Comparison of ENCODE assay signal across 36 cellular contexts in the genomic region with DNA sequence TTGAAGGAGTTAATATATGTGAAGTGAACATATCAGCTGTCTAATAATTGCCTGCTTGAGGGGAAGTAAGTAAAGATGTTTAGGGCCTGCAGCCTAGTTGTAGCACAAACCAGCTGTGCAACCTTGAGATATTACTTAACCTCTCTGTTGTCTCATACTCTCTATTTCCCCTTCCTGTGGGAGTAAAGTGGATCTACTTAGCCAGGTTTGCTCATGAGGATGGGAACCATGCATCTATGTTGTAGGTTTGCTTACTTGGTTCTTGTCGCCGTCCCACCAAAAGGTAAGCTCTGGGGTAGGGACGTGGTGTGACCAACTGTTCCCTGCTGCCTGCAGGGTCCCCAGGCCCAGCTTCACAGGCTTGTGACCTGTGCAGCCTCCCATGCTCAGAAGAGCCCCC.
"Had no signal": no experiment of that assay in that cellular context is flagged by ENCODE, and none has a peak within 500 bp of the region (broad histone marks: within the 10 kb centered on the region; RNA-seq: fewer than 3 reads in every experiment).

No MANE protein-coding gene starts in this region.

- H3K27ac ChIP-seq: adrenal gland, body of pancreas, brain microvascular endothelial cell, breast epithelium, VCaP had no signal

- ATAC-seq: activated CD8-positive, alpha-beta T cell treated with anti-CD3 and anti-CD28 coated beads for 36 hours; activated naive CD4-positive, alpha-beta T cell treated with anti-CD3 and anti-CD28 coated beads, Interleukin-2, amount 50 U/mL, for 72 hours; activated T-cell treated with anti-CD3 and anti-CD28 coated beads, Interleukin-2, amount 50 U/mL, for 4 hours; activated T-cell treated with anti-CD3 and anti-CD28 coated beads, Interleukin-2, amount 50 U/mL, for 72 hours; activated T-helper 17 cell treated with anti-CD3 and anti-CD28 coated beads, Interleukin-2, amount 50 U/mL, for 72 hours; body of pancreas had no signal

- H3K27me3 ChIP-seq: adrenal gland, body of pancreas, brain microvascular endothelial cell had no signal

- H3K4me1 Mint-ChIP-seq: activated B cell treated with CpG ODN at 0.5 μM for 24 hours; activated CD4-positive, alpha-beta T cell treated with anti-CD3 and anti-CD28 coated beads, Interleukin-2, amount 10 ng/mL, durations not matched to agents 24 days and 14 days; activated naive CD8-positive, alpha-beta T cell treated with anti-CD3 and anti-CD28 coated beads for 36 hours; activated T-helper 17 cell treated with anti-CD3 and anti-CD28 coated beads, Interleukin-2, amount 50 U/mL, for 72 hours had no signal

- H3K36me3 Mint-ChIP-seq: activated CD4-positive, alpha-beta memory T cell treated with anti-CD3 and anti-CD28 coated beads for 36 hours; activated naive CD4-positive, alpha-beta T cell treated with anti-CD3 and anti-CD28 coated beads, Interleukin-2, amount 50 U/mL, for 72 hours; activated naive CD8-positive, alpha-beta T cell treated with anti-CD3 and anti-CD28 coated beads for 36 hours had no signal

- DNase-seq: activated B cell treated with CpG ODN at 0.5 μM for 24 hours; activated CD4-positive, alpha-beta memory T cell treated with anti-CD3 and anti-CD28 coated beads for 36 hours; activated CD4-positive, alpha-beta T cell treated with anti-CD3 and anti-CD28 coated beads for 4 hours; activated CD4-positive, alpha-beta T cell treated with anti-CD3 and anti-CD28 coated beads, Interleukin-2, amount 10 ng/mL, durations not matched to agents 24 days and 14 days; activated CD4-positive, alpha-beta T cell treated with anti-CD3 and anti-CD28 coated beads, Interleukin-2, amount 50 U/mL, for 1 hour; activated CD4-positive, alpha-beta T cell treated with anti-CD3 and anti-CD28 coated beads, Interleukin-2, amount 50 U/mL, for 4 hours; activated CD4-positive, CD25-positive, alpha-beta regulatory T cell treated with anti-CD3 and anti-CD28 coated beads, Interleukin-2, amount 50 U/mL, for 72 hours; activated CD8-positive, alpha-beta memory T cell treated with anti-CD3 and anti-CD28 coated beads, Interleukin-2, amount 50 U/mL, for 4 hours; activated CD8-positive, alpha-beta T cell treated with anti-CD3 and anti-CD28 coated beads for 36 hours; activated effector memory CD4-positive, alpha-beta T cell treated with anti-CD3 and anti-CD28 coated beads, Interleukin-2, amount 50 U/mL, for 16 hours; activated gamma-delta T cell treated with Interleukin-2 at 50 U/mL for 16 hours; activated naive CD4-positive, alpha-beta T cell; activated naive CD4-positive, alpha-beta T cell treated with anti-CD3 and anti-CD28 coated beads for 36 hours; activated naive CD4-positive, alpha-beta T cell treated with anti-CD3 and anti-CD28 coated beads, Interleukin-2, amount 50 U/mL, for 16 hours; activated naive CD8-positive, alpha-beta T cell treated with anti-CD3 and anti-CD28 coated beads for 36 hours; activated T-cell treated with anti-CD3 and anti-CD28 coated beads for 4 hours; activated T-cell treated with anti-CD3 and anti-CD28 coated beads, Interleukin-2, amount 50 U/mL, for 1 hour; activated T-cell treated with anti-CD3 and anti-CD28 coated beads, Interleukin-2, amount 50 U/mL, for 4 hours; activated T-cell treated with anti-CD3 and anti-CD28 coated beads, Interleukin-2, amount 50 U/mL, for 72 hours; adrenal gland; amniotic stem cell; body of pancreas; brain microvascular endothelial cell; central memory CD4-positive, alpha-beta T cell; T-helper 1 cell; T-helper 2 cell; T-helper 9 cell had no signal

- H3K4me3 Mint-ChIP-seq: activated B cell treated with CpG ODN at 0.5 μM for 24 hours; activated CD4-positive, alpha-beta memory T cell treated with anti-CD3 and anti-CD28 coated beads for 36 hours; activated CD4-positive, alpha-beta T cell treated with anti-CD3 and anti-CD28 coated beads, Interleukin-2, amount 10 ng/mL, durations not matched to agents 24 days and 14 days; activated CD8-positive, alpha-beta T cell treated with anti-CD3 and anti-CD28 coated beads for 36 hours; activated naive CD4-positive, alpha-beta T cell treated with anti-CD3 and anti-CD28 coated beads for 36 hours; activated naive CD8-positive, alpha-beta T cell treated with anti-CD3 and anti-CD28 coated beads for 36 hours; activated T-cell treated with anti-CD3 and anti-CD28 coated beads, Interleukin-2, amount 50 U/mL, for 4 hours; activated T-cell treated with anti-CD3 and anti-CD28 coated beads, Interleukin-2, amount 50 U/mL, for 72 hours; activated T-helper 1 cell treated with anti-CD3 and anti-CD28 coated beads, Interleukin-12 subunit alpha, Interleukin-12 subunit beta, Interleukin-2, Interleukin-4 antibody, amounts not matched to agents 30 ng/mL and 10 ng/mL and 1 ng/mL, durations not matched to agents 14 hours and 24 hours and 36 hours; activated T-helper 17 cell treated with anti-CD3 and anti-CD28 coated beads, Interleukin-2, amount 50 U/mL, for 72 hours; T-helper 1 cell treated with Interleukin-12 subunit alpha and Interleukin-12 subunit beta and Interleukin-4 antibody, amounts not matched to agents 30 μg/mL and 1 μg/mL, for 36 hours; T-helper 2 cell treated with Interferon-gamma antibody and Interleukin-4, amounts not matched to agents 5 μg/mL and 100 μg/mL, for 36 hours had no signal

- H3K36me3 ChIP-seq: adrenal gland, brain microvascular endothelial cell, breast epithelium had no signal

- H3K9me3 ChIP-seq: adrenal gland, body of pancreas, breast epithelium had no signal

- FAIRE-seq: astrocyte, TTC549 had no signal

- H3K4me1 ChIP-seq: adrenal gland, body of pancreas, breast epithelium had no signal

- H3K9me3 Mint-ChIP-seq: activated B cell treated with CpG ODN at 0.5 μM for 24 hours; activated CD4-positive, alpha-beta memory T cell treated with anti-CD3 and anti-CD28 coated beads for 36 hours; activated CD4-positive, alpha-beta T cell treated with anti-CD3 and anti-CD28 coated beads, Interleukin-2, amount 10 ng/mL, durations not matched to agents 24 days and 14 days; activated CD8-positive, alpha-beta T cell treated with anti-CD3 and anti-CD28 coated beads for 36 hours; activated naive CD4-positive, alpha-beta T cell treated with anti-CD3 and anti-CD28 coated beads for 36 hours; activated naive CD4-positive, alpha-beta T cell treated with anti-CD3 and anti-CD28 coated beads, Interleukin-2, amount 50 U/mL, for 72 hours; activated naive CD8-positive, alpha-beta T cell treated with anti-CD3 and anti-CD28 coated beads for 36 hours; activated T-cell treated with anti-CD3 and anti-CD28 coated beads, Interleukin-2, amount 50 U/mL, for 4 hours; activated T-cell treated with anti-CD3 and anti-CD28 coated beads, Interleukin-2, amount 50 U/mL, for 72 hours; activated T-helper 1 cell treated with anti-CD3 and anti-CD28 coated beads, Interleukin-12 subunit alpha, Interleukin-12 subunit beta, Interleukin-2, Interleukin-4 antibody, amounts not matched to agents 30 ng/mL and 10 ng/mL and 1 ng/mL, durations not matched to agents 14 hours and 24 hours and 36 hours; activated T-helper 17 cell treated with anti-CD3 and anti-CD28 coated beads, Interleukin-2, amount 50 U/mL, for 72 hours; T-helper 1 cell treated with Interleukin-12 subunit alpha and Interleukin-12 subunit beta and Interleukin-4 antibody, amounts not matched to agents 30 μg/mL and 1 μg/mL, for 36 hours; T-helper 2 cell treated with Interferon-gamma antibody and Interleukin-4, amounts not matched to agents 5 μg/mL and 100 μg/mL, for 36 hours had no signal

- H3K27ac Mint-ChIP-seq: activated B cell treated with CpG ODN at 0.5 μM for 24 hours; activated CD4-positive, alpha-beta memory T cell treated with anti-CD3 and anti-CD28 coated beads for 36 hours; activated CD4-positive, alpha-beta T cell treated with anti-CD3 and anti-CD28 coated beads, Interleukin-2, amount 10 ng/mL, durations not matched to agents 24 days and 14 days; activated CD8-positive, alpha-beta T cell treated with anti-CD3 and anti-CD28 coated beads for 36 hours; activated naive CD4-positive, alpha-beta T cell treated with anti-CD3 and anti-CD28 coated beads for 36 hours; activated naive CD4-positive, alpha-beta T cell treated with anti-CD3 and anti-CD28 coated beads, Interleukin-2, amount 50 U/mL, for 72 hours; activated naive CD8-positive, alpha-beta T cell treated with anti-CD3 and anti-CD28 coated beads for 36 hours; activated T-cell treated with anti-CD3 and anti-CD28 coated beads, Interleukin-2, amount 50 U/mL, for 72 hours; activated T-helper 1 cell treated with anti-CD3 and anti-CD28 coated beads, Interleukin-12 subunit alpha, Interleukin-12 subunit beta, Interleukin-2, Interleukin-4 antibody, amounts not matched to agents 30 ng/mL and 10 ng/mL and 1 ng/mL, durations not matched to agents 14 hours and 24 hours and 36 hours; activated T-helper 17 cell treated with anti-CD3 and anti-CD28 coated beads, Interleukin-2, amount 50 U/mL, for 72 hours; T-helper 1 cell treated with Interleukin-12 subunit alpha and Interleukin-12 subunit beta and Interleukin-4 antibody, amounts not matched to agents 30 μg/mL and 1 μg/mL, for 36 hours; T-helper 2 cell treated with Interferon-gamma antibody and Interleukin-4, amounts not matched to agents 5 μg/mL and 100 μg/mL, for 36 hours had no signal

- H3K4me3 ChIP-seq: adrenal gland, body of pancreas, breast epithelium had no signal
